In the genomic region with DNA sequence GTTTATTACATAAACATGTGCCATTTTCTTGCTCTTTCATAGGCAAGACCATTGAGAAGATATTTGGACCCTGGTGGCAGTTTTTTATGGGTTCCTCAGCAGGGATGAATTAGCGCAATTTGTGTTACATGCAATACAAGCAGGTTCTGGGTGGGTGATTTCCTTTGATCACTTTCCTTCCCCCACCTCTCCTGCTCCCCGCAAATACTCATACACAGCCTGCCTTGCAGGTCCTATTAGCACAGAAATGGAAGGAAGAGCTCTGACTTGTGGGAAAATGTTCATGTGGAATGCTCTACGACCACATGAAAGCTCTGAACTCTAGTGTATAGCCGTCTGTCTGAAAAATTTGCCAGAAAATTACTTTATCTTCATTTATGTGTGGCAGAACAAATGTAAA, we compare ENCODE assay signal across 15 cellular contexts.
DNase-seq lines count a peak whose midpoint lies in the region; ATAC-seq and TF ChIP-seq lines count a peak whose summit lies in the region.
"Had no signal": no experiment of that assay in that cellular context is flagged by ENCODE, and none has a peak within 500 bp of the region (broad histone marks: within the 10 kb centered on the region; RNA-seq: fewer than 3 reads in every experiment).

No MANE protein-coding gene starts in this region.

- no peaks in the 10 kb centered on the region for H3K9me2 ChIP-seq in GM23338 (ENCODE audit: insufficient read depth)

- H4K20me1 ChIP-seq in GM23338 (replicated peaks; ENCODE audit: insufficient read depth): no peaks in the 10 kb centered on the region

- no peaks in the 10 kb centered on the region for H3F3A ChIP-seq in GM23338 (replicated peaks; ENCODE audit: low read depth)

- no peaks in the 10 kb centered on the region for H3K36me3 Mint-ChIP-seq in GM23338 (ENCODE audit: low read depth)
- no peaks in the 10 kb centered on the region for H3K36me3 Mint-ChIP-seq in T-helper 2 cell treated with Interferon-gamma antibody and Interleukin-4, amounts not matched to agents 5 μg/mL and 100 μg/mL, for 36 hours (ENCODE audit: low read depth)
- no peaks in the 10 kb centered on the region for H3K36me3 Mint-ChIP-seq in effector memory CD8-positive, alpha-beta T cell (ENCODE audit: insufficient read depth)
- H3K36me3 Mint-ChIP-seq: CD4-positive, alpha-beta memory T cell had no signal

- H3K27ac Mint-ChIP-seq in GM23338: 0 out of 2 replicates have a peak overlapping the region, but pooled peaks have one; percentile 14
- H3K27ac Mint-ChIP-seq in T-helper 2 cell treated with Interferon-gamma antibody and Interleukin-4, amounts not matched to agents 5 μg/mL and 100 μg/mL, for 36 hours: no peak overlapping the region
- no peak overlapping the region for H3K27ac Mint-ChIP-seq in effector memory CD8-positive, alpha-beta T cell

- no peaks in the 10 kb centered on the region for H3K36me3 ChIP-seq in GM23338 (ENCODE audit: insufficient read depth)
- H3K36me3 ChIP-seq in kidney epithelial cell (ENCODE audit: control insufficient read depth, insufficient read depth, low read length): no peaks in the 10 kb centered on the region
- H3K36me3 ChIP-seq: HAP-1 had no signal

- no peaks in the 10 kb centered on the region for H3K27me3 ChIP-seq in GM23338 (ENCODE audit: insufficient read depth)
- H3K27me3 ChIP-seq in kidney epithelial cell (ENCODE audit: control insufficient read depth, insufficient read depth, low read length): no peaks in the 10 kb centered on the region

- H3K9me3 Mint-ChIP-seq in GM23338: no peaks in the 10 kb centered on the region
- peaks cover 6% of the 10 kb centered on the region for H3K9me3 Mint-ChIP-seq in T-helper 2 cell treated with Interferon-gamma antibody and Interleukin-4, amounts not matched to agents 5 μg/mL and 100 μg/mL, for 36 hours
- H3K9me3 Mint-ChIP-seq in effector memory CD8-positive, alpha-beta T cell: peaks cover 0 to 7% of the 10 kb centered on the region in 2 donors

- no peak overlapping the region for H3K4me3 ChIP-seq in GM23338
- H3K4me3 ChIP-seq in astrocyte of the cerebellum (ENCODE audit: low read depth, low read length): no peak overlapping the region
- no peak overlapping the region for H3K4me3 ChIP-seq in kidney epithelial cell (ENCODE audit: low read depth, low read length)
- H3K4me3 ChIP-seq: A549, HAP-1 had no signal

- DNase-seq in GM23338 (ENCODE audit: low spot score) (no peak), astrocyte of the cerebellum (ENCODE audit: low read depth) (peak; percentile 13), kidney epithelial cell (ENCODE audit: low read depth) (peak; percentile 12), KBM-7 (no peak)
- DNase-seq in T-helper 2 cell treated with Interferon-gamma antibody and Interleukin-4, amounts not matched to agents 5 μg/mL and 100 μg/mL, for 36 hours (ENCODE audit: low spot score): no peak
- DNase-seq in effector memory CD8-positive, alpha-beta T cell: no peak
- no peak for DNase-seq in activated T-cell treated with anti-CD3 and anti-CD28 coated beads, Interleukin-2, amount 50 U/mL, for 48 hours
- DNase-seq: CD4-positive, alpha-beta memory T cell; DMS153; DMS79 treated with DMSO at 0.1 percent for 48 hours; GDM1 had no signal

- no peaks in the 10 kb centered on the region for H3K79me2 ChIP-seq in GM23338 (replicated peaks; ENCODE audit: insufficient read depth)

- H2AFZ ChIP-seq in GM23338: no peak overlapping the region; the same call in 1 of the 2 replicates

- no peak for ATAC-seq in GM23338
- no peak for ATAC-seq in effector memory CD8-positive, alpha-beta T cell (replicated peaks)
- ATAC-seq: A549, HepG2 had no signal

- peaks cover 11% of the 10 kb centered on the region for H3K4me1 Mint-ChIP-seq in GM23338
- no peaks in the 10 kb centered on the region for H3K4me1 Mint-ChIP-seq in T-helper 2 cell treated with Interferon-gamma antibody and Interleukin-4, amounts not matched to agents 5 μg/mL and 100 μg/mL, for 36 hours (ENCODE audit: low read depth)
- H3K4me1 Mint-ChIP-seq in effector memory CD8-positive, alpha-beta T cell (ENCODE audit: low read depth in 2 of 2): no peaks in the 10 kb centered on the region
- H3K4me1 Mint-ChIP-seq: CD4-positive, alpha-beta memory T cell had no signal

- peaks cover 2% of the 10 kb centered on the region for H3K27me3 Mint-ChIP-seq in GM23338 (ENCODE audit: insufficient read depth, low read depth, poor library complexity)
- H3K27me3 Mint-ChIP-seq in T-helper 2 cell treated with Interferon-gamma antibody and Interleukin-4, amounts not matched to agents 5 μg/mL and 100 μg/mL, for 36 hours (ENCODE audit: low read depth): no peaks in the 10 kb centered on the region
- no peaks in the 10 kb centered on the region for H3K27me3 Mint-ChIP-seq in effector memory CD8-positive, alpha-beta T cell
- H3K27me3 Mint-ChIP-seq: CD4-positive, alpha-beta memory T cell had no signal

- no peak for TF ChIP-seq CTCF in GM23338 (conservative IDR thresholded peaks at IDR 0.05; ENCODE audit: low read depth in 2 of 2)
- TF ChIP-seq CTCF in astrocyte of the cerebellum (IDR thresholded peaks at IDR 0.05; ENCODE audit: low read depth, low read length, missing control alignments): no peak
- no peak for TF ChIP-seq CTCF in kidney epithelial cell (IDR thresholded peaks at IDR 0.05; ENCODE audit: insufficient read depth, low read length, poor library complexity, severe bottlenecking)

- H3K27ac ChIP-seq in GM23338 (ENCODE audit: low read depth): no peak overlapping the region
- H3K27ac ChIP-seq: A549, C4-2B had no signal

- no peak overlapping the region for H3K4me2 ChIP-seq in GM23338
- H3K4me2 ChIP-seq: A549 had no signal

- no peak overlapping the region for H3K4me3 Mint-ChIP-seq in GM23338
- H3K4me3 Mint-ChIP-seq in T-helper 2 cell treated with Interferon-gamma antibody and Interleukin-4, amounts not matched to agents 5 μg/mL and 100 μg/mL, for 36 hours: no peak overlapping the region
- no peak overlapping the region for H3K4me3 Mint-ChIP-seq in effector memory CD8-positive, alpha-beta T cell
- H3K4me3 Mint-ChIP-seq: CD4-positive, alpha-beta memory T cell had no signal

- H3K4me1 ChIP-seq in GM23338 (ENCODE audit: insufficient read depth): peaks cover 12% of the 10 kb centered on the region
- H3K4me1 ChIP-seq: A549, HAP-1 had no signal

- in situ Hi-C loops in astrocyte of the cerebellum (cut with HindIII; ENCODE audit: low sequenced_read_pairs) (no loop called here), KBM-7 (cut with MboI; ENCODE audit: low pct_unique_long_range_greater_than_20kb, low sequenced_read_pairs) (no loop called here)

TF ChIP-seq in GM23338, 12 proteins besides CTCF, POLR2A, EP300 and RAD21 (continues in another document):
- TF ChIP-seq NANOG (IDR thresholded peaks at IDR 0.05; ENCODE audit: borderline replicate concordance) (no peak), ZNF114 (CRISPR knock-in tag; IDR thresholded peaks at IDR 0.05) (no peak), JUNB (IDR thresholded peaks at IDR 0.05; ENCODE audit: unreplicated experiment) (no peak), ZNF331 (CRISPR knock-in tag; IDR thresholded peaks at IDR 0.05; ENCODE audit: low read depth) (no peak)

Comparison
In these comparisons a context has a peak if more than half of its experiments do, and no peak if none do; other contexts are left out.
1. DNase-seq: peak in astrocyte of the cerebellum (single experiment) and kidney epithelial cell (single experiment); none in GM23338 (single experiment), T-helper 2 cell treated with Interferon-gamma antibody and Interleukin-4, amounts not matched to agents 5 μg/mL and 100 μg/mL, for 36 hours (single experiment), KBM-7 (single experiment), effector memory CD8-positive, alpha-beta T cell (0 of 3) and activated T-cell treated with anti-CD3 and anti-CD28 coated beads, Interleukin-2, amount 50 U/mL, for 48 hours (0 of 2).